In genomic region chr10:71889388-71889987, GRCh38 we compare ENCODE assay signal across 8 cellular contexts. TPM values are rescaled to one million over a fixed set of nuclear protein-coding genes. Genes with fewer than 3 reads are reported as not detected.
DNase-seq lines count a peak whose midpoint lies in the region; ATAC-seq and TF ChIP-seq lines count a peak whose summit lies in the region.

No MANE protein-coding gene starts in this region.

- TF ChIP-seq CTCF in stomach (IDR thresholded peaks at IDR 0.05): no peak

- H3K9me3 ChIP-seq in iPS-15b (ENCODE audit: control insufficient read depth, insufficient read depth, low read length) (no peaks in the 10 kb centered on the region), stomach (no peaks in the 10 kb centered on the region)

- no peak for DNase-seq in T-helper 2 cell treated with Interferon-gamma antibody and Interleukin-4, amounts not matched to agents 5 μg/mL and 100 μg/mL, for 36 hours (ENCODE audit: low spot score)
- DNase-seq in T-helper 2 cell (no peak), stomach (no peak), NCI-H128 (lab: John Stamatoyannopoulos, UW; ENCODE audit: unreplicated experiment) (no peak)
- no peak for DNase-seq in activated T-helper 2 cell treated with anti-CD3 and anti-CD28 coated beads, Interferon-gamma antibody, Interleukin-2, Interleukin-4, amounts not matched to agents 10 μg/mL and 5 μg/mL and 100 μg/mL, durations not matched to agents 14 hours and 24 hours and 36 hours (ENCODE audit: low spot score)
- no peak for DNase-seq in activated CD8-positive, alpha-beta memory T cell treated with anti-CD3 and anti-CD28 coated beads for 24 hours

- peak overlapping the region; percentile 83 for H3K4me3 Mint-ChIP-seq in T-helper 2 cell treated with Interferon-gamma antibody and Interleukin-4, amounts not matched to agents 5 μg/mL and 100 μg/mL, for 36 hours
- peak overlapping the region; percentile 83 for H3K4me3 Mint-ChIP-seq in activated T-helper 2 cell treated with anti-CD3 and anti-CD28 coated beads, Interferon-gamma antibody, Interleukin-2, Interleukin-4, amounts not matched to agents 10 μg/mL and 5 μg/mL and 100 μg/mL, durations not matched to agents 14 hours and 24 hours and 36 hours (ENCODE audit: low read depth)

- H3K27ac ChIP-seq in stomach: peak overlapping the region in 4 of 5 donors; percentile 54 to 90 (median 84)

- H3K27me3 ChIP-seq in iPS-15b (ENCODE audit: control insufficient read depth, insufficient read depth, low read length) (peaks cover 27% of the 10 kb centered on the region), stomach (no peaks in the 10 kb centered on the region)

- H3K4me1 ChIP-seq in iPS-15b (ENCODE audit: control insufficient read depth, insufficient read depth, low read length): no peaks in the 10 kb centered on the region
- peaks cover 5 to 41% (median 21%) of the 10 kb centered on the region in 4 donors for H3K4me1 ChIP-seq in stomach

- H3K9me3 Mint-ChIP-seq in T-helper 2 cell treated with Interferon-gamma antibody and Interleukin-4, amounts not matched to agents 5 μg/mL and 100 μg/mL, for 36 hours: no peaks in the 10 kb centered on the region
- no peaks in the 10 kb centered on the region for H3K9me3 Mint-ChIP-seq in activated T-helper 2 cell treated with anti-CD3 and anti-CD28 coated beads, Interferon-gamma antibody, Interleukin-2, Interleukin-4, amounts not matched to agents 10 μg/mL and 5 μg/mL and 100 μg/mL, durations not matched to agents 14 hours and 24 hours and 36 hours

- peaks cover 9% of the 10 kb centered on the region for H3K4me1 Mint-ChIP-seq in T-helper 2 cell treated with Interferon-gamma antibody and Interleukin-4, amounts not matched to agents 5 μg/mL and 100 μg/mL, for 36 hours (ENCODE audit: low read depth)
- H3K4me1 Mint-ChIP-seq in activated T-helper 2 cell treated with anti-CD3 and anti-CD28 coated beads, Interferon-gamma antibody, Interleukin-2, Interleukin-4, amounts not matched to agents 10 μg/mL and 5 μg/mL and 100 μg/mL, durations not matched to agents 14 hours and 24 hours and 36 hours (ENCODE audit: low read depth): peaks cover 9% of the 10 kb centered on the region

- H3K9ac ChIP-seq in iPS-15b (ENCODE audit: low read depth, low read length): no peak overlapping the region

- intact Hi-C loops in activated T-helper 2 cell treated with anti-CD3 and anti-CD28 coated beads, Interferon-gamma antibody, Interleukin-2, Interleukin-4, amounts not matched to agents 10 μg/mL and 5 μg/mL and 100 μg/mL, durations not matched to agents 14 hours and 24 hours and 36 hours (cut with micrococcal nuclease): loop anchor here (2.0 kb wide), 1 partner anchor 39 kb away; the partner anchor contains the start of gene PSAP
- intact Hi-C loops in stomach (cut with DNase I; ENCODE audit: low total_unique reads): no loop called here

- no peak overlapping the region for H3K27ac Mint-ChIP-seq in T-helper 2 cell treated with Interferon-gamma antibody and Interleukin-4, amounts not matched to agents 5 μg/mL and 100 μg/mL, for 36 hours
- peak overlapping the region; percentile 53 for H3K27ac Mint-ChIP-seq in activated T-helper 2 cell treated with anti-CD3 and anti-CD28 coated beads, Interferon-gamma antibody, Interleukin-2, Interleukin-4, amounts not matched to agents 10 μg/mL and 5 μg/mL and 100 μg/mL, durations not matched to agents 14 hours and 24 hours and 36 hours

- no peaks in the 10 kb centered on the region for H3K36me3 Mint-ChIP-seq in T-helper 2 cell treated with Interferon-gamma antibody and Interleukin-4, amounts not matched to agents 5 μg/mL and 100 μg/mL, for 36 hours (ENCODE audit: low read depth)
- no peaks in the 10 kb centered on the region for H3K36me3 Mint-ChIP-seq in activated T-helper 2 cell treated with anti-CD3 and anti-CD28 coated beads, Interferon-gamma antibody, Interleukin-2, Interleukin-4, amounts not matched to agents 10 μg/mL and 5 μg/mL and 100 μg/mL, durations not matched to agents 14 hours and 24 hours and 36 hours (ENCODE audit: low read depth)

- no peak for ATAC-seq in HG03439 (IDR thresholded peaks at IDR 0.05; ENCODE audit: unreplicated experiment)

- no peaks in the 10 kb centered on the region for H3K36me3 ChIP-seq in iPS-15b (ENCODE audit: control insufficient read depth, insufficient read depth, low read length)
- H3K36me3 ChIP-seq in stomach: no peaks in the 10 kb centered on the region

- WGBS in stomach, 5 donors: 30 to 45% (median 32%) methylated on average over 9 of the region's 9 CpGs

- H3K27me3 Mint-ChIP-seq in T-helper 2 cell treated with Interferon-gamma antibody and Interleukin-4, amounts not matched to agents 5 μg/mL and 100 μg/mL, for 36 hours (ENCODE audit: low read depth): peaks cover 30% of the 10 kb centered on the region
- peaks cover 32% of the 10 kb centered on the region for H3K27me3 Mint-ChIP-seq in activated T-helper 2 cell treated with anti-CD3 and anti-CD28 coated beads, Interferon-gamma antibody, Interleukin-2, Interleukin-4, amounts not matched to agents 10 μg/mL and 5 μg/mL and 100 μg/mL, durations not matched to agents 14 hours and 24 hours and 36 hours (ENCODE audit: low read depth)

- no peak for TF ChIP-seq POLR2A in stomach (IDR thresholded peaks at IDR 0.05)

- no peak for TF ChIP-seq EP300 in stomach (IDR thresholded peaks at IDR 0.05)

- H3K4me3 ChIP-seq in iPS-15b (ENCODE audit: low read depth, low read length) (peak overlapping the region; percentile 62), stomach (peak overlapping the region; percentile 42 to 48 (median 45))

RNA-seq across cellular contexts. Expression of gene PSAP, which starts 38.4 kb away (rescaled TPM):
- 108 and 110 TPM in 2 replicates for total RNA-seq in activated T-helper 2 cell treated with anti-CD3 and anti-CD28 coated beads, Interferon-gamma antibody, Interleukin-2, Interleukin-4, amounts not matched to agents 10 μg/mL and 5 μg/mL and 100 μg/mL, durations not matched to agents 14 hours and 24 hours and 36 hours
- 100 to 1,000 TPM; 176 to 709 (median 604) TPM for total RNA-seq in stomach
- 100 to 1,000 TPM; 174 to 311 (median 308) TPM for polyA plus RNA-seq in stomach
